Comparison of ENCODE assay signal across 8 cellular contexts in genomic region chr11:30586251-30587144, GRCh38.
A peak's percentile ranks its signal among the peaks of the same experiment; 100 is the strongest.
DNase-seq lines count a peak whose midpoint lies in the region; ATAC-seq and TF ChIP-seq lines count a peak whose summit lies in the region.

MPPED2 (minus strand) TSS chr11:30586353; CDS start chr11:30580373, 5,980 bp downstream.

- no peaks in the 10 kb centered on the region for H3K9me3 ChIP-seq in iPS DF 6.9 (ENCODE audit: control insufficient read depth, insufficient read depth, low read length)

- TF ChIP-seq CTCF in LNCaP clone FGC (IDR thresholded peaks at IDR 0.05; ENCODE audit: control insufficient read depth, extremely low read depth, insufficient read depth), result peak; percentile 24; the same call in 1 of the 2 replicates

- peak within 1 kb of the TSS; percentile 63 for H3K27ac ChIP-seq in angular gyrus (ENCODE audit: low read depth, low read length)
- H3K27ac ChIP-seq in iPS DF 6.9 (ENCODE audit: low read length), result no peak within 1 kb of the TSS

- H3K27me3 ChIP-seq in iPS DF 6.9 (ENCODE audit: control insufficient read depth, insufficient read depth, low read length), result peaks cover 9% of the 10 kb centered on the region; the same call in 1 of the 2 replicates

- no CpG with 5 or more reads among the region's 49 CpGs for WGBS in iPS DF 6.9 (ENCODE audit: insufficient coverage, insufficient read length)

- peak; percentile 86 for ATAC-seq in GM21786 (IDR thresholded peaks at IDR 0.05; ENCODE audit: unreplicated experiment)

- 0 out of 2 replicates have a peak, but pooled peaks cover 2% of the 10 kb centered on the region for H3K4me1 ChIP-seq in iPS DF 6.9 (ENCODE audit: control insufficient read depth, insufficient read depth, low read length)

- H3K4me3 ChIP-seq in LNCaP clone FGC (ENCODE audit: low read depth, low read length) (peak within 1 kb of the TSS; percentile 41), iPS DF 6.9 (ENCODE audit: low read length) (peak within 1 kb of the TSS; percentile 65), skeletal muscle cell (ENCODE audit: low read depth, low read length) (peak within 1 kb of the TSS; percentile 46)

- peak; percentile 70 for DNase-seq in NCI-H82 (lab: John Stamatoyannopoulos, UW)
- no peak for DNase-seq in NCI-H82 treated with DMSO at 0.1 percent for 48 hours (lab: John Stamatoyannopoulos, UW; ENCODE audit: unreplicated experiment)
- no peak for DNase-seq in LNCaP clone FGC (ENCODE audit: low read depth)
- no peak for DNase-seq in iPS DF 6.9 (ENCODE audit: low read depth, low spot score)
- DNase-seq in skeletal muscle cell (ENCODE audit: low read depth), result no peak
- DNase-seq in DMS114 treated with DMSO at 0.1 percent for 48 hours (lab: John Stamatoyannopoulos, UW; ENCODE audit: unreplicated experiment), result no peak

- H3K36me3 ChIP-seq in iPS DF 6.9 (ENCODE audit: control insufficient read depth, insufficient read depth, low read length), result no peaks in the 10 kb centered on the region
